ENCODE assay signal across 8 cellular contexts in genomic region chr3:168096210-168096795, GRCh38. TPM values are rescaled to one million over a fixed set of nuclear protein-coding genes. Genes with fewer than 3 reads are reported as not detected.
DNase-seq lines count a peak whose midpoint lies in the region; ATAC-seq and TF ChIP-seq lines count a peak whose summit lies in the region.

No MANE protein-coding gene starts in this region.

- H3K27ac Mint-ChIP-seq in Calu3 (ENCODE audit: unreplicated experiment) = peak overlapping the region; percentile 95
- H3K27ac Mint-ChIP-seq in activated CD4-positive, alpha-beta memory T cell treated with anti-CD3 and anti-CD28 coated beads, Interleukin-2, amount 10 ng/mL, durations not matched to agents 7 days and 5 days = no peak overlapping the region
- H3K27ac Mint-ChIP-seq in naive thymus-derived CD8-positive, alpha-beta T cell = peak overlapping the region in 3 of 10 donors; percentile 23 to 49 (median 26)

- peak overlapping the region; percentile 99 for H3K4me3 Mint-ChIP-seq in Calu3 (ENCODE audit: low read depth, unreplicated experiment)
- H3K4me3 Mint-ChIP-seq in activated CD4-positive, alpha-beta memory T cell treated with anti-CD3 and anti-CD28 coated beads, Interleukin-2, amount 10 ng/mL, durations not matched to agents 7 days and 5 days = peak overlapping the region; percentile 74
- H3K4me3 Mint-ChIP-seq in naive thymus-derived CD8-positive, alpha-beta T cell = peak overlapping the region; percentile 70 to 93 (median 88)

- H3K4me3 ChIP-seq in fibroblast of pulmonary artery (replicated peaks; ENCODE audit: low read depth, low read length) = peak overlapping the region; percentile 82

- intact Hi-C loops in Calu3 (cut with micrococcal nuclease; ENCODE audit: unreplicated experiment) = loop anchor here (10.0 kb wide), 1 partner anchor 362 kb away; the partner anchor contains the start of genes PDCD10 and SERPINI1

- no peak for TF ChIP-seq CTCF in Calu3 (IDR thresholded peaks at IDR 0.05; ENCODE audit: unreplicated experiment)
- no peak for TF ChIP-seq CTCF in fibroblast of pulmonary artery (IDR thresholded peaks at IDR 0.05; ENCODE audit: low read length, missing control alignments)

- no peaks in the 10 kb centered on the region for H3K27me3 Mint-ChIP-seq in Calu3 (ENCODE audit: unreplicated experiment)
- H3K27me3 Mint-ChIP-seq in activated CD4-positive, alpha-beta memory T cell treated with anti-CD3 and anti-CD28 coated beads, Interleukin-2, amount 10 ng/mL, durations not matched to agents 7 days and 5 days = peaks cover 47% of the 10 kb centered on the region
- peaks cover 19 to 46% (median 37%) of the 10 kb centered on the region in 5 donors for H3K27me3 Mint-ChIP-seq in naive thymus-derived CD8-positive, alpha-beta T cell

- CTCF ChIA-PET in Calu3 (lab: Charles Lee) = interaction anchor here (0.7 to 1.0 kb wide), 6 partner anchors 15 to 244 kb away, joined by 3 to 5 read pairs (median 4); no protein-coding TSS in a partner anchor
- CTCF ChIA-PET in activated CD4-positive, alpha-beta memory T cell treated with anti-CD3 and anti-CD28 coated beads, Interleukin-2, amount 10 ng/mL, durations not matched to agents 7 days and 5 days (lab: Charles Lee) = no interaction called here

- peak; percentile 4 for ATAC-seq in GM19351 (IDR thresholded peaks at IDR 0.05; ENCODE audit: unreplicated experiment)
- ATAC-seq in HG03457 (IDR thresholded peaks at IDR 0.05; ENCODE audit: unreplicated experiment) = peak; percentile 8
- ATAC-seq in naive thymus-derived CD8-positive, alpha-beta T cell = no peak

- H3K9me3 Mint-ChIP-seq in Calu3 (ENCODE audit: low read depth, unreplicated experiment) = no peaks in the 10 kb centered on the region
- no peaks in the 10 kb centered on the region for H3K9me3 Mint-ChIP-seq in activated CD4-positive, alpha-beta memory T cell treated with anti-CD3 and anti-CD28 coated beads, Interleukin-2, amount 10 ng/mL, durations not matched to agents 7 days and 5 days
- no peaks in the 10 kb centered on the region for H3K9me3 Mint-ChIP-seq in naive thymus-derived CD8-positive, alpha-beta T cell

- BruUV-seq in Calu3 (replicated peaks; lab: Mats Ljungman, UMichigan) = TSS peak; percentile 34

- POLR2A ChIA-PET in activated CD4-positive, alpha-beta memory T cell treated with anti-CD3 and anti-CD28 coated beads, Interleukin-2, amount 10 ng/mL, durations not matched to agents 7 days and 5 days (lab: Charles Lee) = no interaction called here
- POLR2A ChIA-PET in naive thymus-derived CD8-positive, alpha-beta T cell (lab: Charles Lee) = no interaction called here

- peak; percentile 86 for DNase-seq in Calu3
- peak; percentile 96 for DNase-seq in NCI-H446 treated with DMSO at 0.1 percent for 48 hours (lab: John Stamatoyannopoulos, UW)
- DNase-seq in activated CD4-positive, alpha-beta memory T cell treated with anti-CD3 and anti-CD28 coated beads, Interleukin-2, amount 10 ng/mL, durations not matched to agents 7 days and 5 days = no peak
- peak; percentile 92 for DNase-seq in fibroblast of pulmonary artery (ENCODE audit: low read depth)
- DNase-seq in naive thymus-derived CD8-positive, alpha-beta T cell = peak in 2 of 10 donors; percentile 9 to 11
- no peak for DNase-seq in putamen (ENCODE audit: low spot score)

- H3K4me1 Mint-ChIP-seq in Calu3 (ENCODE audit: low read depth, unreplicated experiment) = peaks cover 26% of the 10 kb centered on the region
- H3K4me1 Mint-ChIP-seq in activated CD4-positive, alpha-beta memory T cell treated with anti-CD3 and anti-CD28 coated beads, Interleukin-2, amount 10 ng/mL, durations not matched to agents 7 days and 5 days = peaks cover 12% of the 10 kb centered on the region
- H3K4me1 Mint-ChIP-seq in naive thymus-derived CD8-positive, alpha-beta T cell = peaks cover 3 to 19% (median 9%) of the 10 kb centered on the region in 4 donors

- peaks cover 40% of the 10 kb centered on the region for H3K36me3 Mint-ChIP-seq in Calu3 (ENCODE audit: insufficient read depth, unreplicated experiment)
- no peaks in the 10 kb centered on the region for H3K36me3 Mint-ChIP-seq in activated CD4-positive, alpha-beta memory T cell treated with anti-CD3 and anti-CD28 coated beads, Interleukin-2, amount 10 ng/mL, durations not matched to agents 7 days and 5 days (ENCODE audit: low read depth)
- no peaks in the 10 kb centered on the region for H3K36me3 Mint-ChIP-seq in naive thymus-derived CD8-positive, alpha-beta T cell

RNA-seq across cellular contexts. Expression of gene GOLIM4, which starts 0.6 kb away (rescaled TPM):
- total RNA-seq in Calu3 (2022) = 46.5 and 53.8 TPM in 2 replicates
- total RNA-seq in activated CD4-positive, alpha-beta memory T cell treated with anti-CD3 and anti-CD28 coated beads, Interleukin-2, amount 10 ng/mL, durations not matched to agents 7 days and 5 days = 1 to 10 TPM; 1.7 to 1.9 TPM
- under 1 TPM; 0.26 to 0.66 TPM for total RNA-seq in naive thymus-derived CD8-positive, alpha-beta T cell
- under 1 TPM in 2 of 3 donors, not detected in 1; 0.17 to 0.25 TPM for polyA plus RNA-seq in naive thymus-derived CD8-positive, alpha-beta T cell

Comparison
In these comparisons a context has a peak if more than half of its experiments do, and no peak if none do; other contexts are left out.
1. DNase-seq: peak in Calu3 (single experiment), NCI-H446 treated with DMSO at 0.1 percent for 48 hours (single experiment) and fibroblast of pulmonary artery (single experiment); none in activated CD4-positive, alpha-beta memory T cell treated with anti-CD3 and anti-CD28 coated beads, Interleukin-2, amount 10 ng/mL, durations not matched to agents 7 days and 5 days (single experiment) and putamen (single experiment).
2. ATAC-seq: peak in GM19351 (single experiment) and HG03457 (single experiment); none in naive thymus-derived CD8-positive, alpha-beta T cell (0 of 2).
3. RNA of gene GOLIM4, which starts 0.6 kb away (total RNA-seq): 46.5 to 53.8 TPM in Calu3; 1.7 to 1.9 TPM in activated CD4-positive, alpha-beta memory T cell treated with anti-CD3 and anti-CD28 coated beads, Interleukin-2, amount 10 ng/mL, durations not matched to agents 7 days and 5 days and 0.26 to 0.66 TPM in naive thymus-derived CD8-positive, alpha-beta T cell; every median in the first group is over 10 times any median in the second.
4. Peak in every context shown above with its lines, with median percentiles within 50 percentile points of each other: H3K4me3 Mint-ChIP-seq.